1 cellular context compared by ENCODE assay signal in genomic region chr2:58047969-58048368, GRCh38.
TF ChIP-seq lines count a peak whose summit lies in the region.

No MANE protein-coding gene starts in this region.

TF ChIP-seq in GM23338, 12 proteins besides CTCF, POLR2A, EP300 and RAD21 (continued from another document):
- TF ChIP-seq REST (IDR thresholded peaks at IDR 0.05; ENCODE audit: unreplicated experiment), result no peak
- no peak for TF ChIP-seq ZNF462 (CRISPR knock-in tag; IDR thresholded peaks at IDR 0.05)
- no peak for TF ChIP-seq POLR2AphosphoS5 (IDR thresholded peaks at IDR 0.05; ENCODE audit: low read depth)
- no peak for TF ChIP-seq NANOG (IDR thresholded peaks at IDR 0.05; ENCODE audit: borderline replicate concordance)
- TF ChIP-seq STAT1 (IDR thresholded peaks at IDR 0.05; ENCODE audit: unreplicated experiment), result no peak
- no peak for TF ChIP-seq ETS1 (IDR thresholded peaks at IDR 0.05)
- no peak for TF ChIP-seq EZH2 (IDR thresholded peaks at IDR 0.05; ENCODE audit: low read depth, unreplicated experiment)
- no peak for TF ChIP-seq ZNF331 (CRISPR knock-in tag; IDR thresholded peaks at IDR 0.05; ENCODE audit: low read depth)
- no peak for TF ChIP-seq EZH2phosphoT487 (IDR thresholded peaks at IDR 0.05; ENCODE audit: unreplicated experiment)
- TF ChIP-seq CREB1 (CRISPR knock-in tag; IDR thresholded peaks at IDR 0.05; ENCODE audit: low read depth), result no peak
